In genomic region chr16:29993903-29994612, GRCh38 we compare ENCODE assay signal across 1 cellular context.
TF ChIP-seq lines count a peak whose summit lies in the region.

No MANE protein-coding gene starts in this region.

TF ChIP-seq in K562, 482 proteins besides CTCF, POLR2A, EP300 and RAD21:
- TF ChIP-seq MNT (conservative IDR thresholded peaks at IDR 0.05) (no peak), EZH2 (IDR thresholded peaks at IDR 0.05; ENCODE audit: borderline replicate concordance, low read depth, low read length) (no peak), ZNF696 (CRISPR knock-in tag; conservative IDR thresholded peaks at IDR 0.05) (no peak), FOXA1 (IDR thresholded peaks at IDR 0.05; ENCODE audit: borderline replicate concordance) (no peak), SUPT5H (IDR thresholded peaks at IDR 0.05) (no peak; the same call in 1 of the 2 replicates), ZBTB2 (IDR thresholded peaks at IDR 0.05) (no peak), SRF (CRISPR knock-in tag; IDR thresholded peaks at IDR 0.05) (no peak), MEF2D (tag; conservative IDR thresholded peaks at IDR 0.05; ENCODE audit: low read depth) (no peak), CBX1 (IDR thresholded peaks at IDR 0.05; ENCODE audit: low read depth) (no peak), ZNF431 (CRISPR knock-in tag; IDR thresholded peaks at IDR 0.05) (no peak), ZSCAN29 (IDR thresholded peaks at IDR 0.05) (no peak), ZFPM2 (CRISPR knock-in tag; IDR thresholded peaks at IDR 0.05) (no peak), TCF15 (CRISPR knock-in tag; IDR thresholded peaks at IDR 0.05) (no peak)
